In genomic region chr17:74737299-74738050, GRCh38 we compare ENCODE assay signal across 8 cellular contexts.
A peak's percentile ranks its signal among the peaks of the same experiment; 100 is the strongest.
DNase-seq lines count a peak whose midpoint lies in the region; ATAC-seq and TF ChIP-seq lines count a peak whose summit lies in the region.

No MANE protein-coding gene starts in this region.

- H3K27ac Mint-ChIP-seq in stimulated activated naive CD8-positive, alpha-beta T cell treated with anti-CD3 and anti-CD28 coated beads, Interleukin-15, amount 100 ng/mL, for 72 hours: peak overlapping the region; percentile 57 to 74

- no peaks in the 10 kb centered on the region for H3K9me3 ChIP-seq in NT2/D1 (ENCODE audit: insufficient read depth, low read length)

- H3K9ac ChIP-seq in NT2/D1 (ENCODE audit: insufficient read length, low read depth): peak overlapping the region; percentile 80

- peaks cover 53% of the 10 kb centered on the region for H3K4me1 Mint-ChIP-seq in stimulated activated naive CD8-positive, alpha-beta T cell treated with anti-CD3 and anti-CD28 coated beads, Interleukin-15, amount 100 ng/mL, for 72 hours

- TF ChIP-seq CTCF in astrocyte of the cerebellum (IDR thresholded peaks at IDR 0.05; ENCODE audit: low read depth, low read length, missing control alignments): peak; percentile 23

- peak; percentile 60 for DNase-seq in stimulated activated CD4-positive, alpha-beta T cell treated with anti-CD3 and anti-CD28 coated beads, Interleukin-15, amount 100 ng/mL, for 24 hours
- DNase-seq in stimulated activated CD4-positive, alpha-beta T cell treated with anti-CD3 and anti-CD28 coated beads, Interleukin-2, amount 100 ng/mL, for 48 hours: no peak
- DNase-seq in NT2/D1 (ENCODE audit: low read depth, low spot score) (no peak), astrocyte of the cerebellum (ENCODE audit: low read depth) (no peak), islet precursor cell (peak; percentile 87)
- peak; percentile 55 to 60 for DNase-seq in stimulated activated naive CD8-positive, alpha-beta T cell treated with anti-CD3 and anti-CD28 coated beads, Interleukin-15, amount 100 ng/mL, for 72 hours

- H3K9me3 Mint-ChIP-seq in stimulated activated naive CD8-positive, alpha-beta T cell treated with anti-CD3 and anti-CD28 coated beads, Interleukin-15, amount 100 ng/mL, for 72 hours: no peaks in the 10 kb centered on the region

- ATAC-seq in stimulated activated naive CD8-positive, alpha-beta T cell treated with anti-CD3 and anti-CD28 coated beads, Interleukin-15, amount 100 ng/mL, for 72 hours: peak; percentile 18
- ATAC-seq in HG03097 (IDR thresholded peaks at IDR 0.05; ENCODE audit: low FRiP score, unreplicated experiment): no peak
- ATAC-seq in HG03108 (IDR thresholded peaks at IDR 0.05; ENCODE audit: unreplicated experiment): no peak

- in situ Hi-C loops in astrocyte of the cerebellum (cut with HindIII; ENCODE audit: low sequenced_read_pairs): no loop called here

- no peaks in the 10 kb centered on the region for H3K36me3 ChIP-seq in NT2/D1 (ENCODE audit: insufficient read depth, insufficient read length, low read length)

- peaks cover 8% of the 10 kb centered on the region for H3K4me1 ChIP-seq in NT2/D1 (ENCODE audit: insufficient read depth, insufficient read length)

- H3K27me3 Mint-ChIP-seq in stimulated activated naive CD8-positive, alpha-beta T cell treated with anti-CD3 and anti-CD28 coated beads, Interleukin-15, amount 100 ng/mL, for 72 hours: peaks cover 15% of the 10 kb centered on the region

- H3K4me3 ChIP-seq in NT2/D1 (ENCODE audit: insufficient read length, low read depth): peak overlapping the region; percentile 57
- no peak overlapping the region for H3K4me3 ChIP-seq in astrocyte of the cerebellum (ENCODE audit: low read depth, low read length)

- H3K27me3 ChIP-seq in NT2/D1 (ENCODE audit: insufficient read depth, insufficient read length): peaks cover 13% of the 10 kb centered on the region

- peak overlapping the region; percentile 87 to 88 for H3K4me3 Mint-ChIP-seq in stimulated activated naive CD8-positive, alpha-beta T cell treated with anti-CD3 and anti-CD28 coated beads, Interleukin-15, amount 100 ng/mL, for 72 hours

Comparison
In these comparisons a context has a peak if more than half of its experiments do, and no peak if none do; other contexts are left out.
1. DNase-seq: peak in stimulated activated CD4-positive, alpha-beta T cell treated with anti-CD3 and anti-CD28 coated beads, Interleukin-15, amount 100 ng/mL, for 24 hours (single experiment), islet precursor cell (single experiment) and stimulated activated naive CD8-positive, alpha-beta T cell treated with anti-CD3 and anti-CD28 coated beads, Interleukin-15, amount 100 ng/mL, for 72 hours (2 of 2); none in stimulated activated CD4-positive, alpha-beta T cell treated with anti-CD3 and anti-CD28 coated beads, Interleukin-2, amount 100 ng/mL, for 48 hours (0 of 2), NT2/D1 (single experiment) and astrocyte of the cerebellum (single experiment).